ENCODE assay signal across 17 cellular contexts in genomic region chr12:25585662-25586061, GRCh38. TPM values are rescaled to one million over a fixed set of nuclear protein-coding genes. Genes with fewer than 3 reads are reported as not detected.
DNase-seq lines count a peak whose midpoint lies in the region; FAIRE-seq and TF ChIP-seq lines count a peak whose summit lies in the region.
"Had no signal": no experiment of that assay in that cellular context is flagged by ENCODE, and none has a peak within 500 bp of the region (broad histone marks: within the 10 kb centered on the region; RNA-seq: fewer than 3 reads in every experiment).

No MANE protein-coding gene starts in this region.

- no peaks in the 10 kb centered on the region for H4K20me1 ChIP-seq in keratinocyte (ENCODE audit: control insufficient read depth, extremely low read depth, insufficient read depth, low read length)

- no peak overlapping the region for H3K4me3 ChIP-seq in keratinocyte (ENCODE audit: control insufficient read depth in 2 of 3, extremely low read depth in 1 of 3, insufficient read depth in 2 of 3, low read depth in 1 of 3, low read length in 3 of 3)
- H3K4me3 ChIP-seq in thymus (ENCODE audit: low read length) = no peak overlapping the region
- H3K4me3 ChIP-seq: K562 had no signal

- WGBS in thymus = 95% methylated on average over 5 of the region's 5 CpGs

- DNase-seq in caudate nucleus (lab: John Stamatoyannopoulos, UW) (no peak), keratinocyte (ENCODE audit: low read depth, low spot score) (no peak), HPDE6-E6E7 (ENCODE audit: extremely low spot score) (no peak), NCI-H748 (lab: John Stamatoyannopoulos, UW; ENCODE audit: unreplicated experiment) (no peak), ecto neural progenitor cell (ENCODE audit: low spot score) (no peak)
- DNase-seq: COR-L47, DMS153, H7, NCI-H1436, NCI-H2029, NCI-H2171, NCI-H446, NCI-H82 had no signal

- dilution Hi-C loops in keratinocyte (cut with MboI; ENCODE audit: extremely low pct_ligation_motif_present, low sequenced_read_pairs) = no loop called here

- H3K9me1 ChIP-seq in keratinocyte (ENCODE audit: control insufficient read depth, extremely low read depth, insufficient read depth, low read length) = no peaks in the 10 kb centered on the region

- peak overlapping the region; percentile 71 for H3K4me2 ChIP-seq in keratinocyte (ENCODE audit: control insufficient read depth, extremely low read depth, insufficient read depth, low read depth, low read length)

- no peak overlapping the region for H2AFZ ChIP-seq in keratinocyte (ENCODE audit: control insufficient read depth, low read length)

- TF ChIP-seq CTCF in VCaP (conservative IDR thresholded peaks at IDR 0.05) = no peak
- no peak for TF ChIP-seq CTCF in keratinocyte (optimal IDR thresholded peaks at IDR 0.05 in 1 of 3, IDR thresholded peaks at IDR 0.05 in 1 of 3, conservative IDR thresholded peaks at IDR 0.05 in 1 of 3; ENCODE audit: extremely low read depth in 1 of 3, insufficient read depth in 2 of 3, low read length in 3 of 3)

- H3K27me3 ChIP-seq in keratinocyte (ENCODE audit: control insufficient read depth, extremely low read depth, insufficient read depth, low read length) (no peaks in the 10 kb centered on the region), thymus (ENCODE audit: control insufficient read depth, insufficient read depth) (no peaks in the 10 kb centered on the region)

- H3K27ac ChIP-seq in VCaP (peak overlapping the region; percentile 44), caudate nucleus (ENCODE audit: low read depth, low read length) (peak overlapping the region; percentile 75), keratinocyte (ENCODE audit: control insufficient read depth, insufficient read depth, low read length) (no peak overlapping the region), thymus (ENCODE audit: low read depth) (peak overlapping the region; percentile 53)

- peaks cover 9% of the 10 kb centered on the region for H3K9me3 ChIP-seq in keratinocyte (ENCODE audit: control insufficient read depth, low read depth, low read length)
- no peaks in the 10 kb centered on the region for H3K9me3 ChIP-seq in thymus (ENCODE audit: control insufficient read depth)

- H3K9ac ChIP-seq in keratinocyte (ENCODE audit: control insufficient read depth, extremely low read depth, insufficient read depth, low read length) = no peak overlapping the region

- H3K4me1 ChIP-seq in keratinocyte (ENCODE audit: control insufficient read depth, extremely low read depth, insufficient read depth, low read length) = peaks cover 19% of the 10 kb centered on the region
- H3K4me1 ChIP-seq in thymus (ENCODE audit: control insufficient read depth, insufficient read depth, low read length) = peaks cover 10% of the 10 kb centered on the region

- H3K79me2 ChIP-seq in keratinocyte (ENCODE audit: control insufficient read depth, insufficient read depth, low read length) = no peaks in the 10 kb centered on the region

- FAIRE-seq in keratinocyte (lab: Jason Lieb, UNC) = no peak
- FAIRE-seq: GM19239, K562 had no signal

- H3K36me3 ChIP-seq in keratinocyte (ENCODE audit: control insufficient read depth in 2 of 2, extremely low read depth in 1 of 2, insufficient read depth in 2 of 2, low read length in 2 of 2) (no peaks in the 10 kb centered on the region), thymus (ENCODE audit: control insufficient read depth, insufficient read depth) (no peaks in the 10 kb centered on the region)

RNA-seq across cellular contexts. Expression of gene LMNTD1, which starts 32.6 kb away (rescaled TPM):
- polyA plus RNA-seq in keratinocyte (0.14 to 0.42 TPM in 2 of 3 replicates, not detected in the other), thymus (0.14 TPM)
- polyA plus RNA-seq in keratinocyte (2011; ENCODE audit: low read depth) = not detected
- polyA plus RNA-seq in keratinocyte (2011; cell fraction: cytosol; rRNA removed) = 0.18 and 0.38 TPM in 2 replicates
- polyA plus RNA-seq in keratinocyte (2011; cell fraction: nucleus; rRNA removed) = 0.29 TPM in 1 of 2 replicates, not detected in the other
- polyA plus RNA-seq in keratinocyte (2012; ENCODE audit: low replicate concordance) = not detected in 2 replicates
- not detected in 3 replicates for polyA minus RNA-seq in keratinocyte
- polyA minus RNA-seq in keratinocyte (2011; cell fraction: cytosol; rRNA and poly(A)+ RNA removed) = not detected
- polyA minus RNA-seq in keratinocyte (2011; cell fraction: nucleus; rRNA and poly(A)+ RNA removed) = 2.0 TPM in 1 of 2 replicates, not detected in the other
- polyA plus RNA-seq: K562 had no signal
